Comparison of ENCODE assay signal across 13 cellular contexts in the genomic region with DNA sequence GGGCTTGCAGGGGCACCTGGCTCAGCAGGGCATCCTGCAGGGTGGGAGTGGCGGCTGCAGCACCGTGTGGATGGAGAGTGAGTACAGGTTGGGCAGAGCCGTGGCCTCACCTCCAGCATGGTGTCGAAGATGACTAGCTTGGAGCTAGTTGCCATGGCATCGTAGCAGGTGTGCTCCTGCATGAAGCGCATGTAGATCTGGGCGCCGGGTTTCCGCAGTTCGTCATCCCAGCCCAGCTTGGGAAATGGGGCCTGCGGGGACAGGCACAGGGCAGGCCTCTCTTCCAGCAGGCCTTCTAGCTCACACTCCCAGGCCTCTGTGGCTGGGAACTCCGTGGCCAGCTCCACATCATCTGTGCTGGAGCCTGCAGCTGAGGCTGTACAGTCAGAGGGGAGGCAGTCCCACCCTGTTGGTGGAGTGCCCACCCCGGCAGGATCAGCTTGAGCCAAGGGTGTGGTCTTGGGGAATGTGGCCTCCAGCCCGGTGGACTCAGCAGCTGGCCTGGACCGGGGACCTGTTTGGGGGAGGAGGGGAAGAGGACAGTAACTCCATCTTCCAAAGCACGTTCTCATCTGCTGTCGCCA. TPM values are rescaled to one million over a fixed set of nuclear protein-coding genes. Genes with fewer than 3 reads are reported as not detected.
DNase-seq lines count a peak whose midpoint lies in the region; ATAC-seq and TF ChIP-seq lines count a peak whose summit lies in the region.
"Had no signal": no experiment of that assay in that cellular context is flagged by ENCODE, and none has a peak within 500 bp of the region (broad histone marks: within the 10 kb centered on the region; RNA-seq: fewer than 3 reads in every experiment).

No MANE protein-coding gene starts in this region.

- peak; percentile 81 for DNase-seq in Right ventricle myocardium inferior (ENCODE audit: missing footprints)
- DNase-seq in cardiac septum (ENCODE audit: low spot score), result no peak
- DNase-seq in Right ventricle myocardium superior, result peak; percentile 77
- peak; percentile 77 to 78 for DNase-seq in aorta
- DNase-seq in stimulated activated CD4-positive, alpha-beta T cell treated with anti-CD3 and anti-CD28 coated beads, Interleukin-2, amount 100 ng/mL, for 48 hours, result no peak
- DNase-seq in HEK293T (ENCODE audit: extremely low spot score), result no peak
- DNase-seq: activated CD8-positive, alpha-beta memory T cell treated with anti-CD3 and anti-CD28 coated beads, Interleukin-2, amount 10 ng/mL, durations not matched to agents 7 days and 5 days; activated naive CD4-positive, alpha-beta T cell treated with anti-CD3 and anti-CD28 coated beads, Interleukin-2, amount 10 ng/mL, durations not matched to agents 7 days and 5 days; AML-193; naive thymus-derived CD8-positive, alpha-beta T cell; stimulated activated naive CD8-positive, alpha-beta T cell treated with anti-CD3 and anti-CD28 coated beads, Interleukin-15, Interleukin-2, amounts not matched to agents 100 U/mL and 50 U/mL, for 24 hours had no signal

- POLR2A ChIA-PET in HEK293T (lab: Yijun Ruan, JAX), result no interaction called here

- ATAC-seq in Right ventricle myocardium inferior (peak; percentile 58), Right ventricle myocardium superior (ENCODE audit: poor library complexity) (peak; percentile 54), aorta (ENCODE audit: low FRiP score) (peak; percentile 39)
- ATAC-seq: activated CD8-positive, alpha-beta memory T cell treated with anti-CD3 and anti-CD28 coated beads, Interleukin-2, amount 10 ng/mL, durations not matched to agents 7 days and 5 days; naive thymus-derived CD8-positive, alpha-beta T cell; stimulated activated naive CD8-positive, alpha-beta T cell treated with anti-CD3 and anti-CD28 coated beads, Interleukin-15, Interleukin-2, amounts not matched to agents 100 U/mL and 50 U/mL, for 24 hours had no signal

- WGBS in aorta, 2 donors, result 68 to 70% methylated on average over 17 of the region's 17 CpGs

- H3K4me1 ChIP-seq in aorta (ENCODE audit: control insufficient read depth in 1 of 2, insufficient read depth in 2 of 2, low read length in 2 of 2), result peaks cover 4 to 5% of the 10 kb centered on the region in 2 donors

- no peaks in the 10 kb centered on the region for H3K36me3 ChIP-seq in aorta (ENCODE audit: control insufficient read depth in 1 of 2, insufficient read depth in 2 of 2, low read length in 1 of 2)

- no peak overlapping the region for H3K4me3 ChIP-seq in aorta (ENCODE audit: low read length in 2 of 2)
- H3K4me3 ChIP-seq: hepatocyte had no signal

- H3K27me3 ChIP-seq in aorta (ENCODE audit: control insufficient read depth in 1 of 2, insufficient read depth in 2 of 2, low read length in 1 of 2), result no peaks in the 10 kb centered on the region

- H3K27ac ChIP-seq in aorta (ENCODE audit: low read depth in 1 of 2, low read length in 2 of 2), result peak overlapping the region in 1 of 2 donors; percentile 47
- H3K27ac ChIP-seq: hepatocyte had no signal

- intact Hi-C loops in Right ventricle myocardium inferior (cut with DNase I) (no loop called here), cardiac septum (cut with DNase I) (loop anchor here (5.0 kb wide), 1 partner anchor 118 kb away; the partner anchor contains the start of gene TTLL4), Right ventricle myocardium superior (cut with DNase I) (no loop called here), aorta (cut with DNase I) (loop anchor here in 1 of 2 donors (5.0 to 10.0 kb wide), 2 partner anchors 45 to 113 kb away; partner anchors contain the start of gene CYP27A1)

- CTCF ChIA-PET in HEK293T (lab: Yijun Ruan, JAX), result interaction anchor here (0.5 kb wide), 1 partner anchor 13 kb away, joined by 3 read pairs; no protein-coding TSS in a partner anchor

- H3K9me3 ChIP-seq in aorta (ENCODE audit: control insufficient read depth, low read length), result no peaks in the 10 kb centered on the region

TF ChIP-seq in HEK293T, 16 proteins besides CTCF, POLR2A, EP300 and RAD21:
- TF ChIP-seq BHLHE40 (IDR thresholded peaks at IDR 0.05; ENCODE audit: borderline replicate concordance) (no peak), TARDBP (IDR thresholded peaks at IDR 0.05) (no peak), SP1 (IDR thresholded peaks at IDR 0.05) (no peak), ZNF384 (IDR thresholded peaks at IDR 0.05) (no peak), ELF4 (IDR thresholded peaks at IDR 0.05) (no peak), FOXM1 (IDR thresholded peaks at IDR 0.05; ENCODE audit: borderline replicate concordance) (no peak), L3MBTL2 (conservative IDR thresholded peaks at IDR 0.05) (no peak), FOXA1 (IDR thresholded peaks at IDR 0.05) (no peak), HDGF (IDR thresholded peaks at IDR 0.05; ENCODE audit: borderline replicate concordance) (no peak), ARNT (IDR thresholded peaks at IDR 0.05) (no peak), NFRKB (IDR thresholded peaks at IDR 0.05) (no peak), CTBP1 (IDR thresholded peaks at IDR 0.05; ENCODE audit: borderline replicate concordance) (no peak), SUZ12 (IDR thresholded peaks at IDR 0.05) (no peak), FOXK2 (IDR thresholded peaks at IDR 0.05) (no peak), LEF1 (IDR thresholded peaks at IDR 0.05; ENCODE audit: borderline replicate concordance) (no peak)
- TF ChIP-seq, protein P1, sequence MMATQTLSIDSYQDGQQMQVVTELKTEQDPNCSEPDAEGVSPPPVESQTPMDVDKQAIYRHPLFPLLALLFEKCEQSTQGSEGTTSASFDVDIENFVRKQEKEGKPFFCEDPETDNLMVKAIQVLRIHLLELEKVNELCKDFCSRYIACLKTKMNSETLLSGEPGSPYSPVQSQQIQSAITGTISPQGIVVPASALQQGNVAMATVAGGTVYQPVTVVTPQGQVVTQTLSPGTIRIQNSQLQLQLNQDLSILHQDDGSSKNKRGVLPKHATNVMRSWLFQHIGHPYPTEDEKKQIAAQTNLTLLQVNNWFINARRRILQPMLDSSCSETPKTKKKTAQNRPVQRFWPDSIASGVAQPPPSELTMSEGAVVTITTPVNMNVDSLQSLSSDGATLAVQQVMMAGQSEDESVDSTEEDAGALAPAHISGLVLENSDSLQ (IDR thresholded peaks at IDR 0.05), result no peak
TF ChIP-seq in HEK293T: peak in this region for 0.

RNA-seq across cellular contexts. Expression of gene PRKAG3, which starts 1.6 kb away (rescaled TPM):
- total RNA-seq in Right ventricle myocardium inferior, result not detected
- 0.13 TPM for total RNA-seq in cardiac septum
- not detected for total RNA-seq in Right ventricle myocardium superior
- total RNA-seq in aorta, result 1 to 10 TPM in 1 of 2 donors, under 1 TPM in 1; 0.19 to 1.0 TPM
- under 1 TPM; 0.13 to 0.20 TPM for polyA plus RNA-seq in aorta
- total RNA-seq: activated CD8-positive, alpha-beta memory T cell treated with anti-CD3 and anti-CD28 coated beads, Interleukin-2, amount 10 ng/mL, durations not matched to agents 7 days and 5 days; Daoy; hepatocyte; naive thymus-derived CD8-positive, alpha-beta T cell had no signal
- polyA plus RNA-seq: naive thymus-derived CD8-positive, alpha-beta T cell had no signal

RNA-seq across cellular contexts. Expression of gene WNT6, which starts 29.6 kb away (rescaled TPM):
- total RNA-seq in Right ventricle myocardium inferior, result 2.1 TPM
- total RNA-seq in cardiac septum, result 0.46 TPM
- total RNA-seq in Right ventricle myocardium superior, result 2.6 TPM
- 1 to 10 TPM in 1 of 2 donors, under 1 TPM in 1; 0.88 to 2.1 TPM for total RNA-seq in aorta
- not detected for polyA plus RNA-seq in aorta
- total RNA-seq: activated CD8-positive, alpha-beta memory T cell treated with anti-CD3 and anti-CD28 coated beads, Interleukin-2, amount 10 ng/mL, durations not matched to agents 7 days and 5 days; naive thymus-derived CD8-positive, alpha-beta T cell had no signal

RNA-seq across cellular contexts. Expression of gene CYP27A1, which starts 48.0 kb away (rescaled TPM):
- 12.5 TPM for total RNA-seq in Right ventricle myocardium inferior
- 5.2 TPM for total RNA-seq in cardiac septum
- 10.5 TPM for total RNA-seq in Right ventricle myocardium superior
- 10 to 100 TPM; 31.9 to 50.6 TPM for total RNA-seq in aorta
- polyA plus RNA-seq in aorta, result 10 to 100 TPM; 19.3 to 40.4 TPM
- total RNA-seq: activated CD8-positive, alpha-beta memory T cell treated with anti-CD3 and anti-CD28 coated beads, Interleukin-2, amount 10 ng/mL, durations not matched to agents 7 days and 5 days had no signal

RNA-seq across cellular contexts. Expression of gene WNT10A, which starts 50.7 kb away (rescaled TPM):
- not detected for total RNA-seq in Right ventricle myocardium inferior
- not detected for total RNA-seq in cardiac septum
- total RNA-seq in Right ventricle myocardium superior, result not detected
- not detected for total RNA-seq in aorta
- polyA plus RNA-seq in aorta, result not detected

Comparison
In these comparisons a context has a peak if more than half of its experiments do, and no peak if none do; other contexts are left out.
1. DNase-seq: peak in Right ventricle myocardium inferior (single experiment), Right ventricle myocardium superior (single experiment) and aorta (2 of 2); none in cardiac septum (single experiment), stimulated activated CD4-positive, alpha-beta T cell treated with anti-CD3 and anti-CD28 coated beads, Interleukin-2, amount 100 ng/mL, for 48 hours (0 of 2) and HEK293T (single experiment).
2. Peak in every context shown above with its lines, with median percentiles within 50 percentile points of each other: ATAC-seq.